Comparison of ENCODE assay signal across 1 cellular context in the genomic region with DNA sequence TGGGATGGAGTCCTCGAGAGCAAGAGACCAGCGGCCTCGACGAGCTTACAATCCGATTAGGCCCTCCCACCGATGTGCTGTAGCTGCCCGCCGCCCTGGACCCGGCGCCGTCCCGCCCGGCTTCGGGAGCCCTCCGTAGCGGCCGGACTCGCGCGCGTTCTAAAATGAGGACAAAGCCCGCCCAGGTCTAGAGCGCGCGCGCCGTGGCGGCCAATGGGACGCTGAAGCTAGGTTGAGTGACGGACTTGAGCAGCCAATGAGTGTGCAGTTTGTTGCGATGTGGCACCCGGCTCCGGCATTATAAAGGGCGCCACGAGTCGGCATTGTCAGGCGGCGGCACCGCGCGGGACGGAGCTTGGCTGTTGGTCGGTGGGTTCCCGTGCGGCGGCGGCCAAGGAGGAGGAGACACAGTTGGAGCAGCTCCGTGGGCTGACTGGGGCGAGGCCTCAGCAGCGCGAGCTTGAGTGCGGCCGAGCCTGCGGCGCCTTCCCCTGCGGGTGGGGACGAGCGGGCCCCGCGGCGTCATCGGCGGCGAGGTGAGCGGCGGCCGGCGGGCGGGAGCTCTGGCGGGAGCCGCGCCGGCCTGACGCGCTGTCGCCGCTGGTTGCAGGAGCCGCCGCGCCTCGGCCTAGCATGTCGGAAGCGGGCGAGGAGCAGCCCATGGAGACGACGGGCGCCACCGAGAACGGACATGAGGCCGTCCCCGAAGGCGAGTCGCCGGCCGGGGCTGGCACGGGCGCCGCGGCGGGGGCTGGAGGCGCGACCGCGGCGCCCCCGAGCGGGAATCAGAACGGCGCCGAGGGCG.
A peak's percentile ranks its signal among the peaks of the same experiment; 100 is the strongest.
TF ChIP-seq lines count a peak whose summit lies in the region.

HNRNPAB (plus strand) TSS at position 329 of the 805 bp plus-strand sequence; CDS start at position 634, 305 bp downstream.

TF ChIP-seq in HepG2, 621 proteins besides CTCF, POLR2A, EP300 and RAD21 (continued from another document and continues in another):
- TF ChIP-seq, protein P1, sequence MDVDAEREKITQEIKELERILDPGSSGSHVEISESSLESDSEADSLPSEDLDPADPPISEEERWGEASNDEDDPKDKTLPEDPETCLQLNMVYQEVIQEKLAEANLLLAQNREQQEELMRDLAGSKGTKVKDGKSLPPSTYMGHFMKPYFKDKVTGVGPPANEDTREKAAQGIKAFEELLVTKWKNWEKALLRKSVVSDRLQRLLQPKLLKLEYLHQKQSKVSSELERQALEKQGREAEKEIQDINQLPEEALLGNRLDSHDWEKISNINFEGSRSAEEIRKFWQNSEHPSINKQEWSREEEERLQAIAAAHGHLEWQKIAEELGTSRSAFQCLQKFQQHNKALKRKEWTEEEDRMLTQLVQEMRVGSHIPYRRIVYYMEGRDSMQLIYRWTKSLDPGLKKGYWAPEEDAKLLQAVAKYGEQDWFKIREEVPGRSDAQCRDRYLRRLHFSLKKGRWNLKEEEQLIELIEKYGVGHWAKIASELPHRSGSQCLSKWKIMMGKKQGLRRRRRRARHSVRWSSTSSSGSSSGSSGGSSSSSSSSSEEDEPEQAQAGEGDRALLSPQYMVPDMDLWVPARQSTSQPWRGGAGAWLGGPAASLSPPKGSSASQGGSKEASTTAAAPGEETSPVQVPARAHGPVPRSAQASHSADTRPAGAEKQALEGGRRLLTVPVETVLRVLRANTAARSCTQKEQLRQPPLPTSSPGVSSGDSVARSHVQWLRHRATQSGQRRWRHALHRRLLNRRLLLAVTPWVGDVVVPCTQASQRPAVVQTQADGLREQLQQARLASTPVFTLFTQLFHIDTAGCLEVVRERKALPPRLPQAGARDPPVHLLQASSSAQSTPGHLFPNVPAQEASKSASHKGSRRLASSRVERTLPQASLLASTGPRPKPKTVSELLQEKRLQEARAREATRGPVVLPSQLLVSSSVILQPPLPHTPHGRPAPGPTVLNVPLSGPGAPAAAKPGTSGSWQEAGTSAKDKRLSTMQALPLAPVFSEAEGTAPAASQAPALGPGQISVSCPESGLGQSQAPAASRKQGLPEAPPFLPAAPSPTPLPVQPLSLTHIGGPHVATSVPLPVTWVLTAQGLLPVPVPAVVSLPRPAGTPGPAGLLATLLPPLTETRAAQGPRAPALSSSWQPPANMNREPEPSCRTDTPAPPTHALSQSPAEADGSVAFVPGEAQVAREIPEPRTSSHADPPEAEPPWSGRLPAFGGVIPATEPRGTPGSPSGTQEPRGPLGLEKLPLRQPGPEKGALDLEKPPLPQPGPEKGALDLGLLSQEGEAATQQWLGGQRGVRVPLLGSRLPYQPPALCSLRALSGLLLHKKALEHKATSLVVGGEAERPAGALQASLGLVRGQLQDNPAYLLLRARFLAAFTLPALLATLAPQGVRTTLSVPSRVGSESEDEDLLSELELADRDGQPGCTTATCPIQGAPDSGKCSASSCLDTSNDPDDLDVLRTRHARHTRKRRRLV (CRISPR knock-in tag; IDR thresholded peaks at IDR 0.05): no peak
- TF ChIP-seq SPEN (CRISPR knock-in tag; IDR thresholded peaks at IDR 0.05; ENCODE audit: low read depth): peak; percentile 85
- TF ChIP-seq KDM5B (CRISPR knock-in tag; IDR thresholded peaks at IDR 0.05; ENCODE audit: borderline replicate concordance): peak; percentile 88; the same call in 1 of the 2 replicates
- TF ChIP-seq, protein P2, sequence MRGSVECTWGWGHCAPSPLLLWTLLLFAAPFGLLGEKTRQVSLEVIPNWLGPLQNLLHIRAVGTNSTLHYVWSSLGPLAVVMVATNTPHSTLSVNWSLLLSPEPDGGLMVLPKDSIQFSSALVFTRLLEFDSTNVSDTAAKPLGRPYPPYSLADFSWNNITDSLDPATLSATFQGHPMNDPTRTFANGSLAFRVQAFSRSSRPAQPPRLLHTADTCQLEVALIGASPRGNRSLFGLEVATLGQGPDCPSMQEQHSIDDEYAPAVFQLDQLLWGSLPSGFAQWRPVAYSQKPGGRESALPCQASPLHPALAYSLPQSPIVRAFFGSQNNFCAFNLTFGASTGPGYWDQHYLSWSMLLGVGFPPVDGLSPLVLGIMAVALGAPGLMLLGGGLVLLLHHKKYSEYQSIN (CRISPR knock-in tag; IDR thresholded peaks at IDR 0.05; ENCODE audit: borderline replicate concordance): no peak
- no peak for TF ChIP-seq BHLHE40 (IDR thresholded peaks at IDR 0.05; ENCODE audit: low read length)
- TF ChIP-seq CBX1 (IDR thresholded peaks at IDR 0.05; ENCODE audit: low read depth): peak; percentile 92
- TF ChIP-seq, protein P3, sequence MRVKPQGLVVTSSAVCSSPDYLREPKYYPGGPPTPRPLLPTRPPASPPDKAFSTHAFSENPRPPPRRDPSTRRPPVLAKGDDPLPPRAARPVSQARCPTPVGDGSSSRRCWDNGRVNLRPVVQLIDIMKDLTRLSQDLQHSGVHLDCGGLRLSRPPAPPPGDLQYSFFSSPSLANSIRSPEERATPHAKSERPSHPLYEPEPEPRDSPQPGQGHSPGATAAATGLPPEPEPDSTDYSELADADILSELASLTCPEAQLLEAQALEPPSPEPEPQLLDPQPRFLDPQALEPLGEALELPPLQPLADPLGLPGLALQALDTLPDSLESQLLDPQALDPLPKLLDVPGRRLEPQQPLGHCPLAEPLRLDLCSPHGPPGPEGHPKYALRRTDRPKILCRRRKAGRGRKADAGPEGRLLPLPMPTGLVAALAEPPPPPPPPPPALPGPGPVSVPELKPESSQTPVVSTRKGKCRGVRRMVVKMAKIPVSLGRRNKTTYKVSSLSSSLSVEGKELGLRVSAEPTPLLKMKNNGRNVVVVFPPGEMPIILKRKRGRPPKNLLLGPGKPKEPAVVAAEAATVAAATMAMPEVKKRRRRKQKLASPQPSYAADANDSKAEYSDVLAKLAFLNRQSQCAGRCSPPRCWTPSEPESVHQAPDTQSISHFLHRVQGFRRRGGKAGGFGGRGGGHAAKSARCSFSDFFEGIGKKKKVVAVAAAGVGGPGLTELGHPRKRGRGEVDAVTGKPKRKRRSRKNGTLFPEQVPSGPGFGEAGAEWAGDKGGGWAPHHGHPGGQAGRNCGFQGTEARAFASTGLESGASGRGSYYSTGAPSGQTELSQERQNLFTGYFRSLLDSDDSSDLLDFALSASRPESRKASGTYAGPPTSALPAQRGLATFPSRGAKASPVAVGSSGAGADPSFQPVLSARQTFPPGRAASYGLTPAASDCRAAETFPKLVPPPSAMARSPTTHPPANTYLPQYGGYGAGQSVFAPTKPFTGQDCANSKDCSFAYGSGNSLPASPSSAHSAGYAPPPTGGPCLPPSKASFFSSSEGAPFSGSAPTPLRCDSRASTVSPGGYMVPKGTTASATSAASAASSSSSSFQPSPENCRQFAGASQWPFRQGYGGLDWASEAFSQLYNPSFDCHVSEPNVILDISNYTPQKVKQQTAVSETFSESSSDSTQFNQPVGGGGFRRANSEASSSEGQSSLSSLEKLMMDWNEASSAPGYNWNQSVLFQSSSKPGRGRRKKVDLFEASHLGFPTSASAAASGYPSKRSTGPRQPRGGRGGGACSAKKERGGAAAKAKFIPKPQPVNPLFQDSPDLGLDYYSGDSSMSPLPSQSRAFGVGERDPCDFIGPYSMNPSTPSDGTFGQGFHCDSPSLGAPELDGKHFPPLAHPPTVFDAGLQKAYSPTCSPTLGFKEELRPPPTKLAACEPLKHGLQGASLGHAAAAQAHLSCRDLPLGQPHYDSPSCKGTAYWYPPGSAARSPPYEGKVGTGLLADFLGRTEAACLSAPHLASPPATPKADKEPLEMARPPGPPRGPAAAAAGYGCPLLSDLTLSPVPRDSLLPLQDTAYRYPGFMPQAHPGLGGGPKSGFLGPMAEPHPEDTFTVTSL (CRISPR knock-in tag; IDR thresholded peaks at IDR 0.05; ENCODE audit: borderline replicate concordance): peak; percentile 16; the same call in 1 of the 2 replicates
- peak; percentile 100 for TF ChIP-seq NFYC (CRISPR knock-in tag; IDR thresholded peaks at IDR 0.05)
- TF ChIP-seq TEAD3 (CRISPR knock-in tag; optimal IDR thresholded peaks at IDR 0.05; ENCODE audit: borderline replicate concordance): no peak
- peak; percentile 72 for TF ChIP-seq HNRNPLL (IDR thresholded peaks at IDR 0.05; ENCODE audit: low read depth, low read length, poor library complexity, severe bottlenecking)
- peak; percentile 42; the same call in 1 of the 2 replicates for TF ChIP-seq ZNF160 (CRISPR knock-in tag; IDR thresholded peaks at IDR 0.05)
- peak; percentile 94 for TF ChIP-seq ZNF567 (CRISPR knock-in tag; IDR thresholded peaks at IDR 0.05; ENCODE audit: borderline replicate concordance)
- TF ChIP-seq MLX (CRISPR knock-in tag; IDR thresholded peaks at IDR 0.05): no peak
- no peak for TF ChIP-seq ZNF549 (CRISPR knock-in tag; IDR thresholded peaks at IDR 0.05)
- TF ChIP-seq ZNF260 (CRISPR knock-in tag; IDR thresholded peaks at IDR 0.05; ENCODE audit: borderline replicate concordance, low read depth): no peak
- peak; percentile 81 for TF ChIP-seq ATF7-NPFF (CRISPR knock-in tag; IDR thresholded peaks at IDR 0.05; ENCODE audit: low read depth)
- TF ChIP-seq ZNF570 (CRISPR knock-in tag; IDR thresholded peaks at IDR 0.05; ENCODE audit: borderline replicate concordance): peak; percentile 58; the same call in 1 of the 2 replicates
- no peak for TF ChIP-seq THAP8 (CRISPR knock-in tag; IDR thresholded peaks at IDR 0.05; ENCODE audit: borderline replicate concordance)
- no peak; the same call in 1 of the 2 replicates for TF ChIP-seq STAG1 (CRISPR knock-in tag; IDR thresholded peaks at IDR 0.05)
- TF ChIP-seq, protein P4, sequence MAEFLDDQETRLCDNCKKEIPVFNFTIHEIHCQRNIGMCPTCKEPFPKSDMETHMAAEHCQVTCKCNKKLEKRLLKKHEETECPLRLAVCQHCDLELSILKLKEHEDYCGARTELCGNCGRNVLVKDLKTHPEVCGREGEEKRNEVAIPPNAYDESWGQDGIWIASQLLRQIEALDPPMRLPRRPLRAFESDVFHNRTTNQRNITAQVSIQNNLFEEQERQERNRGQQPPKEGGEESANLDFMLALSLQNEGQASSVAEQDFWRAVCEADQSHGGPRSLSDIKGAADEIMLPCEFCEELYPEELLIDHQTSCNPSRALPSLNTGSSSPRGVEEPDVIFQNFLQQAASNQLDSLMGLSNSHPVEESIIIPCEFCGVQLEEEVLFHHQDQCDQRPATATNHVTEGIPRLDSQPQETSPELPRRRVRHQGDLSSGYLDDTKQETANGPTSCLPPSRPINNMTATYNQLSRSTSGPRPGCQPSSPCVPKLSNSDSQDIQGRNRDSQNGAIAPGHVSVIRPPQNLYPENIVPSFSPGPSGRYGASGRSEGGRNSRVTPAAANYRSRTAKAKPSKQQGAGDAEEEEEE (CRISPR knock-in tag; IDR thresholded peaks at IDR 0.05; ENCODE audit: borderline replicate concordance): no peak
- TF ChIP-seq FIP1L1 (IDR thresholded peaks at IDR 0.05; ENCODE audit: borderline replicate concordance, insufficient read depth, low read depth, low read length): no peak
- TF ChIP-seq KDM1A (CRISPR knock-in tag; IDR thresholded peaks at IDR 0.05): no peak
- TF ChIP-seq ZBTB38 (CRISPR knock-in tag; IDR thresholded peaks at IDR 0.05): peak; percentile 76
- peak; percentile 80; the same call in 1 of the 2 replicates for TF ChIP-seq ZC3H4 (CRISPR knock-in tag; IDR thresholded peaks at IDR 0.05; ENCODE audit: borderline replicate concordance)
- TF ChIP-seq ATAD3A (CRISPR knock-in tag; IDR thresholded peaks at IDR 0.05): no peak; the same call in 1 of the 2 replicates
- TF ChIP-seq PRDM15 (CRISPR knock-in tag; IDR thresholded peaks at IDR 0.05): peak; percentile 61; the same call in 1 of the 2 replicates
- TF ChIP-seq ZNF225 (CRISPR knock-in tag; IDR thresholded peaks at IDR 0.05): peak; percentile 93
- TF ChIP-seq RARG (CRISPR knock-in tag; IDR thresholded peaks at IDR 0.05; ENCODE audit: low read depth): no peak
- 0 out of 2 replicates have a peak, but pooled peaks have one; percentile 38 for TF ChIP-seq PPARG (CRISPR knock-in tag; conservative IDR thresholded peaks at IDR 0.05)
- peak; percentile 87 for TF ChIP-seq MED8 (CRISPR knock-in tag; IDR thresholded peaks at IDR 0.05; ENCODE audit: insufficient replicate concordance)
- TF ChIP-seq ERF (CRISPR knock-in tag; IDR thresholded peaks at IDR 0.05): peak; percentile 72; the same call in 1 of the 2 replicates
- TF ChIP-seq NR1H2 (CRISPR knock-in tag; IDR thresholded peaks at IDR 0.05; ENCODE audit: borderline replicate concordance, low read depth): 0 out of 2 replicates have a peak, but pooled peaks have one; percentile 30
- TF ChIP-seq MED1 (CRISPR knock-in tag; IDR thresholded peaks at IDR 0.05): peak; percentile 71
- peak; percentile 92; the same call in 1 of the 2 replicates for TF ChIP-seq ZNF337 (CRISPR knock-in tag; IDR thresholded peaks at IDR 0.05; ENCODE audit: borderline replicate concordance, low read depth)
- peak; percentile 91 for TF ChIP-seq ZNF782 (CRISPR knock-in tag; IDR thresholded peaks at IDR 0.05; ENCODE audit: borderline replicate concordance)
- TF ChIP-seq MIXL1 (CRISPR knock-in tag; IDR thresholded peaks at IDR 0.05): peak; percentile 36; the same call in 1 of the 2 replicates
- no peak for TF ChIP-seq CHCHD3 (CRISPR knock-in tag; IDR thresholded peaks at IDR 0.05)
- TF ChIP-seq REXO4 (CRISPR knock-in tag; IDR thresholded peaks at IDR 0.05; ENCODE audit: borderline replicate concordance): no peak
- no peak for TF ChIP-seq ZMYM2 (CRISPR knock-in tag; IDR thresholded peaks at IDR 0.05)
